In the genomic region with DNA sequence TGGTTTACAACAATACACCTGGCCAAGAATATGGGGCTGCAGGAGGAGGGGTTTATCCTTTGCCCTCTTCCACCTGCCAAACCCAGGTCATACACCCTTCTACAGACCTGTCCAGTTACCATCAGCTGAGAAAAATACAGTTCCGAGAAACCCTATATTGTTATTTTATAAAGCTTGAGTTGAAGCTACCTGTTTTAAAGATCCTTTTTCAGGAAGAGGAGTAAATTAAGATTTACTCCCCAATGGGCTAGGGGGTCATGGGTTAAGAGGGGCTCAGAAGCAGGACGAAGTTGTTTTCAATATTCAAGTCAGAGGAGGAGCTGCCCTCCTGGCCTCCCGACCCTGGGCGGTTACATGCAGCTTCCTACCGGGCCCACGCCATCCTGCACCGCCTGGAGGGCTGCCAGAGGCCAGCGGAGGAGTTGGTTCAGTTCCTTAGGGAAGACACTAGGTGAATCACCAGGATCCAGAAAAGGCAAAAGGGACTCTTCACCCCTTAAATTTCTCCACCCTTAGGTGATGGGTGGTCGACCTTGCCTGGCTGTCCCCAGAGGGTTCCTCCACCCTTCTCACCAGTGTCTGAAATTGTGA, we compare ENCODE assay signal across 1 cellular context.
TF ChIP-seq lines count a peak whose summit lies in the region.

No MANE protein-coding gene starts in this region.

TF ChIP-seq in WTC11, 78 proteins besides CTCF, POLR2A, EP300 and RAD21 (continued from another document):
- TF ChIP-seq NFYB (CRISPR knock-in tag; conservative IDR thresholded peaks at IDR 0.05; ENCODE audit: low read depth) (no peak), MXD4 (CRISPR knock-in tag; IDR thresholded peaks at IDR 0.05; ENCODE audit: borderline replicate concordance) (no peak), KAT7 (CRISPR knock-in tag; IDR thresholded peaks at IDR 0.05; ENCODE audit: borderline replicate concordance) (no peak)
- TF ChIP-seq, protein P1, sequence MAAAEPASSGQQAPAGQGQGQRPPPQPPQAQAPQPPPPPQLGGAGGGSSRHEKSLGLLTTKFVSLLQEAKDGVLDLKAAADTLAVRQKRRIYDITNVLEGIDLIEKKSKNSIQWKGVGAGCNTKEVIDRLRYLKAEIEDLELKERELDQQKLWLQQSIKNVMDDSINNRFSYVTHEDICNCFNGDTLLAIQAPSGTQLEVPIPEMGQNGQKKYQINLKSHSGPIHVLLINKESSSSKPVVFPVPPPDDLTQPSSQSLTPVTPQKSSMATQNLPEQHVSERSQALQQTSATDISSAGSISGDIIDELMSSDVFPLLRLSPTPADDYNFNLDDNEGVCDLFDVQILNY (CRISPR knock-in tag; IDR thresholded peaks at IDR 0.05), result no peak
- TF ChIP-seq, protein P2, sequence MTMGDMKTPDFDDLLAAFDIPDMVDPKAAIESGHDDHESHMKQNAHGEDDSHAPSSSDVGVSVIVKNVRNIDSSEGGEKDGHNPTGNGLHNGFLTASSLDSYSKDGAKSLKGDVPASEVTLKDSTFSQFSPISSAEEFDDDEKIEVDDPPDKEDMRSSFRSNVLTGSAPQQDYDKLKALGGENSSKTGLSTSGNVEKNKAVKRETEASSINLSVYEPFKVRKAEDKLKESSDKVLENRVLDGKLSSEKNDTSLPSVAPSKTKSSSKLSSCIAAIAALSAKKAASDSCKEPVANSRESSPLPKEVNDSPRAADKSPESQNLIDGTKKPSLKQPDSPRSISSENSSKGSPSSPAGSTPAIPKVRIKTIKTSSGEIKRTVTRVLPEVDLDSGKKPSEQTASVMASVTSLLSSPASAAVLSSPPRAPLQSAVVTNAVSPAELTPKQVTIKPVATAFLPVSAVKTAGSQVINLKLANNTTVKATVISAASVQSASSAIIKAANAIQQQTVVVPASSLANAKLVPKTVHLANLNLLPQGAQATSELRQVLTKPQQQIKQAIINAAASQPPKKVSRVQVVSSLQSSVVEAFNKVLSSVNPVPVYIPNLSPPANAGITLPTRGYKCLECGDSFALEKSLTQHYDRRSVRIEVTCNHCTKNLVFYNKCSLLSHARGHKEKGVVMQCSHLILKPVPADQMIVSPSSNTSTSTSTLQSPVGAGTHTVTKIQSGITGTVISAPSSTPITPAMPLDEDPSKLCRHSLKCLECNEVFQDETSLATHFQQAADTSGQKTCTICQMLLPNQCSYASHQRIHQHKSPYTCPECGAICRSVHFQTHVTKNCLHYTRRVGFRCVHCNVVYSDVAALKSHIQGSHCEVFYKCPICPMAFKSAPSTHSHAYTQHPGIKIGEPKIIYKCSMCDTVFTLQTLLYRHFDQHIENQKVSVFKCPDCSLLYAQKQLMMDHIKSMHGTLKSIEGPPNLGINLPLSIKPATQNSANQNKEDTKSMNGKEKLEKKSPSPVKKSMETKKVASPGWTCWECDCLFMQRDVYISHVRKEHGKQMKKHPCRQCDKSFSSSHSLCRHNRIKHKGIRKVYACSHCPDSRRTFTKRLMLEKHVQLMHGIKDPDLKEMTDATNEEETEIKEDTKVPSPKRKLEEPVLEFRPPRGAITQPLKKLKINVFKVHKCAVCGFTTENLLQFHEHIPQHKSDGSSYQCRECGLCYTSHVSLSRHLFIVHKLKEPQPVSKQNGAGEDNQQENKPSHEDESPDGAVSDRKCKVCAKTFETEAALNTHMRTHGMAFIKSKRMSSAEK (CRISPR knock-in tag; IDR thresholded peaks at IDR 0.05; ENCODE audit: borderline replicate concordance), result no peak
